Comparison of ENCODE assay signal across 8 cellular contexts in the genomic region with DNA sequence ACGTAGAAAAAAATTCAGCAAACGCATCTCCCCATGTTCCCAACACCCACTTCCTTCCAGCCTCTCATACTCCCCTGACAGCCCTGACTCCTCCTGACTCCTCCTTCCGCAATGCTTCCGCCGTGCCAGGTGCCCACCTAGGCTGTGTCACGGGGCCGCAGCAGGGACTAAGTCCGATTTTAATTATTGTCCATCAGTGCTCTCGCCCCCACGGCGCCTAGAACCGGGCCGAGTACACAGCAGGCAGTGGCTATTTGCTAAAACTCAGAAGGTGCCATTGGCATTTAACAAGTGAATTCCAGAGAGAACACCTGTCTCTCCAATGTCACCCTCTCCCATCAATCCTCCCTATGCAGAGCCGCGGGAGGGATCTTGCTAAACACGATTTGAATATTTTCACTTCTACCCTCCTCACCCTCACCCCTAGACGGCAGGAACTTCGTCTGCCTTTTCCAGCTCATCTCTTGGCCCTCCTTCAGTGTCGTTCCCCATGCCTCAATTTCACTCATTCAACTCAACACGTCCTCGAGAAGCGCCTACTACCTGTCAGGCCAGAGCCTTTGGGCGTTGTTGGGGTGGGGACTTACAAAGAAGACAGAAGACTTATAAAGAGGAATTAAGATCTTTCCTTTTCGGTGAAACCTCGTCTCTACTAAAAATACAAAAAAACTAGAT. TPM values are rescaled to one million over a fixed set of nuclear protein-coding genes. Genes with fewer than 3 reads are reported as not detected.
DNase-seq lines count a peak whose midpoint lies in the region; ATAC-seq and TF ChIP-seq lines count a peak whose summit lies in the region.

No MANE protein-coding gene starts in this region.

- CTCF ChIA-PET in CD8-positive, alpha-beta memory T cell (lab: Charles Lee), result interaction anchor here (1.4 to 3.5 kb wide), 7 partner anchors 11 to 80 kb away, joined by 4 to 14 read pairs (median 8); a partner anchor contains a TSS
- CTCF ChIA-PET in HEK293T (lab: Yijun Ruan, JAX), result interaction anchor here (0.8 to 1.6 kb wide), 2 partner anchors 16 to 36 kb away, joined by 3 to 4 read pairs; no protein-coding TSS in a partner anchor

- H3K27ac Mint-ChIP-seq in CD8-positive, alpha-beta memory T cell, result no peak overlapping the region
- no peak overlapping the region for H3K27ac Mint-ChIP-seq in type B pancreatic cell

- peak overlapping the region; percentile 94 for H3K4me3 ChIP-seq in CD8-positive, alpha-beta memory T cell (ENCODE audit: low read length)
- H3K4me3 ChIP-seq in SK-N-MC, result peak overlapping the region; percentile 100

- peaks cover 16% of the 10 kb centered on the region for H3K4me1 ChIP-seq in CD8-positive, alpha-beta memory T cell (ENCODE audit: insufficient read depth, low read length)

- H3K36me3 Mint-ChIP-seq in CD8-positive, alpha-beta memory T cell, result peaks cover 0 to 12% (median 0%) of the 10 kb centered on the region in 3 donors
- no peaks in the 10 kb centered on the region for H3K36me3 Mint-ChIP-seq in type B pancreatic cell

- peaks cover 0 to 5% (median 3%) of the 10 kb centered on the region in 5 donors for H3K9me3 Mint-ChIP-seq in CD8-positive, alpha-beta memory T cell
- H3K9me3 Mint-ChIP-seq in type B pancreatic cell, result no peaks in the 10 kb centered on the region

- H3K9ac ChIP-seq in SK-N-MC (ENCODE audit: insufficient read length), result peak overlapping the region; percentile 55

- POLR2A ChIA-PET in CD8-positive, alpha-beta memory T cell (lab: Charles Lee), result interaction anchor here (0.7 to 3.2 kb wide), 6 partner anchors 9 to 536 kb away, joined by 6 to 26 read pairs (median 7); a partner anchor contains a TSS
- POLR2A ChIA-PET in HEK293T (lab: Yijun Ruan, JAX), result interaction anchor here (2.7 to 3.0 kb wide), 2 partner anchors 13 to 203 kb away, joined by 17 to 23 read pairs; a partner anchor contains a TSS

- no peak overlapping the region for H3K4me3 Mint-ChIP-seq in CD8-positive, alpha-beta memory T cell
- H3K4me3 Mint-ChIP-seq in type B pancreatic cell, result no peak overlapping the region

- ATAC-seq in GM19351 (IDR thresholded peaks at IDR 0.05; ENCODE audit: unreplicated experiment) (peak; percentile 13), HG03469 (IDR thresholded peaks at IDR 0.05; ENCODE audit: unreplicated experiment) (peak; percentile 7)

- peak; percentile 7 for TF ChIP-seq CTCF in type B pancreatic cell (conservative IDR thresholded peaks at IDR 0.05)

- peak overlapping the region; percentile 94 for H3K27ac ChIP-seq in CD8-positive, alpha-beta memory T cell (ENCODE audit: low read depth, low read length)
- H3K27ac ChIP-seq in SK-N-MC, result peak overlapping the region; percentile 88; the same call in 1 of the 2 replicates

- peak in 3 of 5 donors; percentile 10 to 56 (median 47) for DNase-seq in CD8-positive, alpha-beta memory T cell
- DNase-seq in SK-N-MC (ENCODE audit: low read depth, low spot score), result no peak
- DNase-seq in effector CD8-positive, alpha-beta T cell (lab: John Stamatoyannopoulos, UW), result peak; percentile 38
- DNase-seq in midbrain (lab: John Stamatoyannopoulos, UW), result peak; percentile 66
- no peak for DNase-seq in type B pancreatic cell (ENCODE audit: extremely low spot score, unreplicated experiment)
- DNase-seq in HEK293T (ENCODE audit: extremely low spot score), result no peak

- peaks cover 4 to 19% (median 13%) of the 10 kb centered on the region in 3 donors for H3K4me1 Mint-ChIP-seq in CD8-positive, alpha-beta memory T cell
- peaks cover 4% of the 10 kb centered on the region for H3K4me1 Mint-ChIP-seq in type B pancreatic cell (ENCODE audit: unreplicated experiment)

- H3K9me3 ChIP-seq in CD8-positive, alpha-beta memory T cell (ENCODE audit: low read length), result no peaks in the 10 kb centered on the region
- H3K9me3 ChIP-seq in SK-N-MC (ENCODE audit: low read depth, low read length), result no peaks in the 10 kb centered on the region

- no peaks in the 10 kb centered on the region for H3K27me3 ChIP-seq in CD8-positive, alpha-beta memory T cell (ENCODE audit: insufficient read depth, low read length, poor library complexity, severe bottlenecking)

- no peaks in the 10 kb centered on the region for H3K36me3 ChIP-seq in CD8-positive, alpha-beta memory T cell (ENCODE audit: insufficient read depth, low read length)
- H3K36me3 ChIP-seq in SK-N-MC (ENCODE audit: insufficient read depth, low read length), result no peaks in the 10 kb centered on the region

- H3K27me3 Mint-ChIP-seq in CD8-positive, alpha-beta memory T cell, result peaks cover 0 to 10% of the 10 kb centered on the region in 2 donors
- peaks cover 10% of the 10 kb centered on the region for H3K27me3 Mint-ChIP-seq in type B pancreatic cell

TF ChIP-seq in HEK293T, 16 proteins besides CTCF, POLR2A, EP300 and RAD21:
- TF ChIP-seq SP1 (IDR thresholded peaks at IDR 0.05), result no peak
- TF ChIP-seq L3MBTL2 (conservative IDR thresholded peaks at IDR 0.05), result no peak
- no peak for TF ChIP-seq TARDBP (IDR thresholded peaks at IDR 0.05)
- TF ChIP-seq LEF1 (IDR thresholded peaks at IDR 0.05; ENCODE audit: borderline replicate concordance), result no peak
- no peak for TF ChIP-seq FOXK2 (IDR thresholded peaks at IDR 0.05)
- TF ChIP-seq NFRKB (IDR thresholded peaks at IDR 0.05), result no peak
- TF ChIP-seq FOXA1 (IDR thresholded peaks at IDR 0.05), result no peak
- TF ChIP-seq HDGF (IDR thresholded peaks at IDR 0.05; ENCODE audit: borderline replicate concordance), result no peak
- TF ChIP-seq SUZ12 (IDR thresholded peaks at IDR 0.05), result no peak
- no peak for TF ChIP-seq ZNF384 (IDR thresholded peaks at IDR 0.05)
- TF ChIP-seq ARNT (IDR thresholded peaks at IDR 0.05), result no peak
- TF ChIP-seq CTBP1 (IDR thresholded peaks at IDR 0.05; ENCODE audit: borderline replicate concordance), result no peak
- TF ChIP-seq FOXM1 (IDR thresholded peaks at IDR 0.05; ENCODE audit: borderline replicate concordance), result no peak
- TF ChIP-seq, protein P1, sequence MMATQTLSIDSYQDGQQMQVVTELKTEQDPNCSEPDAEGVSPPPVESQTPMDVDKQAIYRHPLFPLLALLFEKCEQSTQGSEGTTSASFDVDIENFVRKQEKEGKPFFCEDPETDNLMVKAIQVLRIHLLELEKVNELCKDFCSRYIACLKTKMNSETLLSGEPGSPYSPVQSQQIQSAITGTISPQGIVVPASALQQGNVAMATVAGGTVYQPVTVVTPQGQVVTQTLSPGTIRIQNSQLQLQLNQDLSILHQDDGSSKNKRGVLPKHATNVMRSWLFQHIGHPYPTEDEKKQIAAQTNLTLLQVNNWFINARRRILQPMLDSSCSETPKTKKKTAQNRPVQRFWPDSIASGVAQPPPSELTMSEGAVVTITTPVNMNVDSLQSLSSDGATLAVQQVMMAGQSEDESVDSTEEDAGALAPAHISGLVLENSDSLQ (IDR thresholded peaks at IDR 0.05), result no peak
- no peak for TF ChIP-seq BHLHE40 (IDR thresholded peaks at IDR 0.05; ENCODE audit: borderline replicate concordance)
- TF ChIP-seq ELF4 (IDR thresholded peaks at IDR 0.05), result no peak

RNA-seq across cellular contexts. Expression of a gene that starts 11.5 kb away (rescaled TPM):
- 10 to 100 TPM; 25.4 to 29.5 TPM for total RNA-seq in CD8-positive, alpha-beta memory T cell
- polyA plus RNA-seq in CD8-positive, alpha-beta memory T cell, result 1.5 TPM
- total RNA-seq in type B pancreatic cell (ENCODE audit: low replicate concordance), result 10.9 and 29.0 TPM in 2 replicates

RNA-seq across cellular contexts. Expression of a gene that starts 52.8 kb away (rescaled TPM):
- not detected for total RNA-seq in CD8-positive, alpha-beta memory T cell
- not detected for polyA plus RNA-seq in CD8-positive, alpha-beta memory T cell
- 0.14 and 2.4 TPM in 2 replicates for total RNA-seq in type B pancreatic cell (ENCODE audit: low replicate concordance)

Comparison
In these comparisons a context has a peak if more than half of its experiments do, and no peak if none do; other contexts are left out.
1. DNase-seq: peak in CD8-positive, alpha-beta memory T cell (3 of 5), effector CD8-positive, alpha-beta T cell (single experiment) and midbrain (single experiment); none in SK-N-MC (single experiment), type B pancreatic cell (single experiment) and HEK293T (single experiment).